ENCODE assay signal across 33 cellular contexts in the genomic region with DNA sequence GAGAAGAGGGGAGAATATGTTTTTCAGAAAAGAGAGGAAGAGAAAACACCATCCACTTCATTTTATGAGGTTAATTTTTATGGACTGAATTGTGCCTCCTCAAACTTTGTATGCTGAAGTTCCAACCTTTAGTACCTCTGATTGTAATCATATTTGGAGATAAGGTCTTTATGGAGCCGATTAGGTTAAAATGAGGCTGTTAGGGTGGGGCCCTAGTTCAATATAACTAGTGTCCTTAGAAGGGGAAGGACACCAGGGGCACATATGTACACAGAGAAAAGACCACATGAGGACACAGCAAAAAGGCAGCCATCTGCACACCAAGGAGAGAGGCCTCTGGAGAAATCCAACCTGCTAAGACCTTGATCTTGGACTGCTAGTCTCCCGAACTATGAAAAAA.
"Had no signal": no experiment of that assay in that cellular context is flagged by ENCODE, and none has a peak within 500 bp of the region (broad histone marks: within the 10 kb centered on the region; RNA-seq: fewer than 3 reads in every experiment).

No MANE protein-coding gene starts in this region.

- H3K4me3 Mint-ChIP-seq: activated B cell treated with CpG ODN at 0.5 μM for 24 hours; activated CD8-positive, alpha-beta T cell treated with anti-CD3 and anti-CD28 coated beads for 36 hours; activated naive CD8-positive, alpha-beta T cell treated with anti-CD3 and anti-CD28 coated beads, Interleukin-2, amount 10 ng/mL, durations not matched to agents 7 days and 5 days; activated T-cell treated with anti-CD3 and anti-CD28 coated beads, Interleukin-2, amount 50 U/mL, for 4 hours; activated T-helper 17 cell treated with anti-CD3 and anti-CD28 coated beads, Interleukin-2, amount 50 U/mL, for 72 hours; brain; T-helper 17 cell; T-helper 2 cell treated with Interferon-gamma antibody and Interleukin-4, amounts not matched to agents 5 μg/mL and 100 μg/mL, for 36 hours had no signal

- H3K4me1 ChIP-seq: ascending aorta, breast epithelium, colonic mucosa, esophagus squamous epithelium, heart left ventricle had no signal

- H3K27me3 Mint-ChIP-seq: activated B cell treated with CpG ODN at 0.5 μM for 24 hours; activated CD8-positive, alpha-beta T cell treated with anti-CD3 and anti-CD28 coated beads for 36 hours; activated T-helper 17 cell treated with anti-CD3 and anti-CD28 coated beads, Interleukin-2, amount 50 U/mL, for 72 hours; brain; T-helper 17 cell had no signal

- ATAC-seq: activated CD4-positive, CD25-positive, alpha-beta regulatory T cell treated with anti-CD3 and anti-CD28 coated beads, Interleukin-2, amount 50 U/mL, for 24 hours; activated CD8-positive, alpha-beta T cell treated with anti-CD3 and anti-CD28 coated beads for 36 hours; activated naive CD4-positive, alpha-beta T cell treated with anti-CD3 and anti-CD28 coated beads, Interleukin-2, amount 50 U/mL, for 72 hours; activated T-cell treated with anti-CD3 and anti-CD28 coated beads, Interleukin-2, amount 50 U/mL, for 4 hours; activated T-helper 17 cell treated with anti-CD3 and anti-CD28 coated beads, Interleukin-2, amount 50 U/mL, for 72 hours; heart left ventricle; T-helper 17 cell had no signal

- DNase-seq: activated B cell treated with CpG ODN at 0.5 μM for 24 hours; activated CD4-positive, alpha-beta T cell treated with anti-CD3 and anti-CD28 coated beads for 48 hours; activated CD4-positive, alpha-beta T cell treated with anti-CD3 and anti-CD28 coated beads, Interleukin-2, amount 50 U/mL, for 1 hour; activated CD4-positive, alpha-beta T cell treated with anti-CD3 and anti-CD28 coated beads, Interleukin-2, amount 50 U/mL, for 48 hours; activated CD8-positive, alpha-beta memory T cell treated with anti-CD3 and anti-CD28 coated beads for 24 hours; activated CD8-positive, alpha-beta T cell treated with anti-CD3 and anti-CD28 coated beads for 36 hours; activated effector memory CD4-positive, alpha-beta T cell treated with Interleukin-2 at 50 U/mL for 16 hours; activated gamma-delta T cell treated with Interleukin-2 at 50 U/mL for 16 hours; activated naive CD4-positive, alpha-beta T cell treated with Interleukin-2 at 50 U/mL for 16 hours; activated naive CD8-positive, alpha-beta T cell treated with anti-CD3 and anti-CD28 coated beads, Interleukin-2, amount 10 ng/mL, durations not matched to agents 7 days and 5 days; activated T-cell treated with anti-CD3 and anti-CD28 coated beads, Interleukin-2, amount 50 U/mL, for 4 hours; central memory CD4-positive, alpha-beta T cell; cerebellar nuclear complex; colonic mucosa; effector CD8-positive, alpha-beta T cell; esophagus squamous epithelium; foreskin melanocyte; heart left ventricle; T-helper 1 cell; T-helper 17 cell; T1000; WERI-Rb-1 had no signal

- H3K36me3 ChIP-seq: ascending aorta, breast epithelium, cardiac muscle cell, colonic mucosa, esophagus squamous epithelium, heart left ventricle, WERI-Rb-1 had no signal

- FAIRE-seq: endometrium, endothelial cell of umbilical vein had no signal

- H3K36me3 Mint-ChIP-seq: activated naive CD4-positive, alpha-beta T cell treated with anti-CD3 and anti-CD28 coated beads, Interleukin-2, amount 50 U/mL, for 72 hours; activated naive CD8-positive, alpha-beta T cell treated with anti-CD3 and anti-CD28 coated beads, Interleukin-2, amount 10 ng/mL, durations not matched to agents 7 days and 5 days; brain had no signal

- H3K4me1 Mint-ChIP-seq: activated naive CD8-positive, alpha-beta T cell treated with anti-CD3 and anti-CD28 coated beads, Interleukin-2, amount 10 ng/mL, durations not matched to agents 7 days and 5 days; activated T-helper 17 cell treated with anti-CD3 and anti-CD28 coated beads, Interleukin-2, amount 50 U/mL, for 72 hours; brain; T-helper 17 cell had no signal

- H3K9me3 Mint-ChIP-seq: activated CD8-positive, alpha-beta T cell treated with anti-CD3 and anti-CD28 coated beads for 36 hours; activated naive CD4-positive, alpha-beta T cell treated with anti-CD3 and anti-CD28 coated beads, Interleukin-2, amount 50 U/mL, for 72 hours; activated naive CD8-positive, alpha-beta T cell treated with anti-CD3 and anti-CD28 coated beads, Interleukin-2, amount 10 ng/mL, durations not matched to agents 7 days and 5 days; activated T-cell treated with anti-CD3 and anti-CD28 coated beads, Interleukin-2, amount 50 U/mL, for 4 hours; activated T-helper 17 cell treated with anti-CD3 and anti-CD28 coated beads, Interleukin-2, amount 50 U/mL, for 72 hours; brain; T-helper 2 cell treated with Interferon-gamma antibody and Interleukin-4, amounts not matched to agents 5 μg/mL and 100 μg/mL, for 36 hours had no signal

- H3K27me3 ChIP-seq: ascending aorta, breast epithelium, cardiac muscle cell, colonic mucosa, esophagus squamous epithelium, heart left ventricle had no signal

- H3K4me3 ChIP-seq: ascending aorta, breast epithelium, cardiac muscle cell, colonic mucosa, esophagus squamous epithelium, heart left ventricle had no signal

- H3K9me3 ChIP-seq: ascending aorta, breast epithelium, colonic mucosa, esophagus squamous epithelium, heart left ventricle had no signal

- H3K27ac Mint-ChIP-seq: activated B cell treated with CpG ODN at 0.5 μM for 24 hours; activated CD8-positive, alpha-beta T cell treated with anti-CD3 and anti-CD28 coated beads for 36 hours; activated naive CD4-positive, alpha-beta T cell treated with anti-CD3 and anti-CD28 coated beads, Interleukin-2, amount 50 U/mL, for 72 hours; activated naive CD8-positive, alpha-beta T cell treated with anti-CD3 and anti-CD28 coated beads, Interleukin-2, amount 10 ng/mL, durations not matched to agents 7 days and 5 days; activated T-helper 17 cell treated with anti-CD3 and anti-CD28 coated beads, Interleukin-2, amount 50 U/mL, for 72 hours; brain; T-helper 17 cell; T-helper 2 cell treated with Interferon-gamma antibody and Interleukin-4, amounts not matched to agents 5 μg/mL and 100 μg/mL, for 36 hours had no signal

- H3K27ac ChIP-seq: ascending aorta, breast epithelium, cardiac muscle cell, colonic mucosa, epithelial cell of prostate, esophagus squamous epithelium, heart left ventricle, WERI-Rb-1 had no signal
